In genomic region chrX:75096331-75096730, GRCh38 we compare ENCODE assay signal across 17 cellular contexts.
"Had no signal": no experiment of that assay in that cellular context is flagged by ENCODE, and none has a peak within 500 bp of the region (broad histone marks: within the 10 kb centered on the region; RNA-seq: fewer than 3 reads in every experiment).

No MANE protein-coding gene starts in this region.

- H3K9me3 Mint-ChIP-seq: natural killer cell treated with Interleukin-12 subunit alpha and Interleukin-12 subunit beta and Interleukin-15 and Interleukin-18, amount 100 ng/mL, for 72 hours had no signal

- H3K27ac ChIP-seq: brain microvascular endothelial cell had no signal

- H3K27me3 ChIP-seq: brain microvascular endothelial cell had no signal

- H3K4me3 Mint-ChIP-seq: endodermal cell; natural killer cell treated with Interleukin-12 subunit alpha and Interleukin-12 subunit beta and Interleukin-15 and Interleukin-18, amount 100 ng/mL, for 72 hours had no signal

- FAIRE-seq: islet of Langerhans had no signal

- DNase-seq: activated T-cell treated with anti-CD3 and anti-CD28 coated beads for 4 hours, amygdala, brain microvascular endothelial cell, cerebellar nuclear complex, dermis blood vessel endothelial cell, endodermal cell, foreskin melanocyte, head of caudate nucleus, mucosa of descending colon, nucleus accumbens, right cardiac atrium, SIG-M5, trophoblast cell had no signal

- H3K9me3 ChIP-seq: mucosa of descending colon had no signal

- H3K27me3 Mint-ChIP-seq: progenitor cell of endocrine pancreas had no signal

- H3K4me3 ChIP-seq: mucosa of descending colon, smooth muscle cell had no signal

- ATAC-seq: mucosa of descending colon; natural killer cell treated with Interleukin-12 subunit alpha and Interleukin-12 subunit beta and Interleukin-15 and Interleukin-18, amount 100 ng/mL, for 72 hours; right cardiac atrium had no signal

- H3K27ac Mint-ChIP-seq: endodermal cell; natural killer cell treated with Interleukin-12 subunit alpha and Interleukin-12 subunit beta and Interleukin-15 and Interleukin-18, amount 100 ng/mL, for 72 hours; progenitor cell of endocrine pancreas had no signal

- H3K36me3 ChIP-seq: brain microvascular endothelial cell had no signal

- H3K4me2 ChIP-seq: smooth muscle cell had no signal
